ENCODE assay signal across 32 cellular contexts in the genomic region with DNA sequence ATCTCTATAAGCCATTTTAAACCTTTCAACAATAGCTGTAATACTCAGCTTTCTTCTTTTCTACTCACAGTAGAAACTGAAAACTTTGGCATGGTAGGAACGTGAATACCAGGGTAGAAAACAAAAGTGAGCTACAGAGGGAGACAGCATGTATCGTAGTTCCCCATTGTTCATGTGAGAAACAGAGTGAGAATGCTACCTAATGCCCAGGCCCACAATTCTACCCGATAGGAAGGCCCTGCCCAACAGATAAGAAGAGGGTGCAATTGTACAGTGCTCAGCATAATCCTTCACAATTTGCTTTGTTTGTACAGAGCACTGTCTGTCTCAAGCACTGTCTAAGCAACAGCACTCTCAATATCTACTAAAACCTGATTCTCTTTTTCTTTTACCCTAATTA.
DNase-seq lines count a peak whose midpoint lies in the region; ATAC-seq, FAIRE-seq and TF ChIP-seq lines count a peak whose summit lies in the region.
"Had no signal": no experiment of that assay in that cellular context is flagged by ENCODE, and none has a peak within 500 bp of the region (broad histone marks: within the 10 kb centered on the region; RNA-seq: fewer than 3 reads in every experiment).

No MANE protein-coding gene starts in this region.

- peak overlapping the region; percentile 2 for H4K91ac ChIP-seq in H1 (replicated peaks; ENCODE audit: insufficient read length, low read length)

- H3K4me2 ChIP-seq in H1 (ENCODE audit: insufficient read depth in 1 of 2, low read depth in 2 of 2, low read length in 2 of 2) (peak overlapping the region; percentile 9 to 77; a peak in 2 of 4 replicates), osteoblast (ENCODE audit: insufficient read depth, low read length) (no peak overlapping the region)
- H3K4me2 ChIP-seq: BLaER1 had no signal

- H3K4me1 ChIP-seq in H1 (replicated peaks in 1 of 4; ENCODE audit: control insufficient read depth in 3 of 4, insufficient read depth in 4 of 4, low read length in 3 of 4), result peaks cover 0 to 7% (median 0%) of the 10 kb centered on the region in 4 experiments; a peak in 1 of 7 replicates
- H3K4me1 ChIP-seq in osteoblast (ENCODE audit: insufficient read depth, low read length), result no peaks in the 10 kb centered on the region
- H3K4me1 ChIP-seq: BLaER1, tibial artery had no signal

- H3K27ac ChIP-seq in H1 (ENCODE audit: low read depth, low read length) (no peak overlapping the region; the same call in 1 of the 2 replicates), osteoblast (ENCODE audit: low read depth, low read length) (no peak overlapping the region)
- H3K27ac ChIP-seq: BLaER1, RWPE1, skin epidermis, tibial artery had no signal

- H3K27me3 ChIP-seq in H1 (replicated peaks in 1 of 4; ENCODE audit: control insufficient read depth in 3 of 4, extremely low read depth in 1 of 4, insufficient read depth in 3 of 4, low read length in 3 of 4) (no peaks in the 10 kb centered on the region), osteoblast (ENCODE audit: insufficient read depth, low read length) (no peaks in the 10 kb centered on the region)
- H3K27me3 ChIP-seq: BLaER1, tibial artery had no signal

- peak overlapping the region; percentile 72; the same call in 1 of the 2 replicates for H2BK5ac ChIP-seq in H1 (ENCODE audit: low read depth, low read length)

- no peaks in the 10 kb centered on the region for H3K36me3 Mint-ChIP-seq in activated CD4-positive, alpha-beta T cell treated with anti-CD3 and anti-CD28 coated beads, Interleukin-2, amount 10 ng/mL, durations not matched to agents 7 days and 5 days (ENCODE audit: low read depth)

- H3K4me3 Mint-ChIP-seq in activated CD4-positive, alpha-beta T cell treated with anti-CD3 and anti-CD28 coated beads, Interleukin-2, amount 10 ng/mL, durations not matched to agents 7 days and 5 days, result no peak overlapping the region
- H3K4me3 Mint-ChIP-seq: activated T-helper 17 cell treated with anti-CD3 and anti-CD28 coated beads, Interleukin-2, amount 50 U/mL, for 72 hours; stimulated activated naive CD8-positive, alpha-beta T cell treated with anti-CD3 and anti-CD28 coated beads, Interleukin-15, amount 100 ng/mL, for 72 hours had no signal

- H3K14ac ChIP-seq in H1 (ENCODE audit: insufficient read length), result no peak overlapping the region

- no peak overlapping the region for H2AFZ ChIP-seq in H1 (ENCODE audit: low read length)
- peak overlapping the region; percentile 35 for H2AFZ ChIP-seq in osteoblast (ENCODE audit: low read length)

- no peak for ATAC-seq in HG03025 (IDR thresholded peaks at IDR 0.05; ENCODE audit: low FRiP score, unreplicated experiment)
- ATAC-seq: activated T-helper 17 cell treated with anti-CD3 and anti-CD28 coated beads, Interleukin-2, amount 50 U/mL, for 72 hours; left cardiac atrium; stimulated activated naive CD8-positive, alpha-beta T cell treated with anti-CD3 and anti-CD28 coated beads, Interleukin-15, amount 100 ng/mL, for 72 hours had no signal

- H3K56ac ChIP-seq in H1 (replicated peaks; ENCODE audit: insufficient read length, low read depth, low read length), result no peak overlapping the region

- peak overlapping the region; percentile 37 for H2BK20ac ChIP-seq in H1 (ENCODE audit: low read length)

- H2BK12ac ChIP-seq in H1 (ENCODE audit: low read depth, low read length), result peak overlapping the region; percentile 56; the same call in 1 of the 2 replicates

- POLR2A ChIA-PET in H1 (lab: Charles Lee; ENCODE audit: partially characterized antibody), result interaction anchor here (0.8 to 0.9 kb wide), 3 partner anchors 45 to 319 kb away, joined by 3 to 4 read pairs (median 3); no protein-coding TSS in a partner anchor
- POLR2A ChIA-PET in activated CD4-positive, alpha-beta T cell treated with anti-CD3 and anti-CD28 coated beads, Interleukin-2, amount 10 ng/mL, durations not matched to agents 7 days and 5 days (lab: Charles Lee), result no interaction called here

- no peak overlapping the region for H3K4ac ChIP-seq in H1 (replicated peaks; ENCODE audit: insufficient read length, low read depth, low read length)

- CTCF ChIA-PET in H1 (lab: Charles Lee; ENCODE audit: partially characterized antibody), result interaction anchor here (0.9 kb wide), 1 partner anchor 105 kb away, joined by 3 read pairs; no protein-coding TSS in a partner anchor
- CTCF ChIA-PET in activated CD4-positive, alpha-beta T cell treated with anti-CD3 and anti-CD28 coated beads, Interleukin-2, amount 10 ng/mL, durations not matched to agents 7 days and 5 days (lab: Charles Lee), result no interaction called here

- no peak overlapping the region for H2BK15ac ChIP-seq in H1 (ENCODE audit: low read length)

- H3K36me3 ChIP-seq in H1 (ENCODE audit: control insufficient read depth in 2 of 4, insufficient read depth in 4 of 4, low read length in 3 of 4) (no peaks in the 10 kb centered on the region), osteoblast (ENCODE audit: insufficient read depth, low read length) (no peaks in the 10 kb centered on the region)
- H3K36me3 ChIP-seq: BLaER1, tibial artery had no signal

- H3K9ac ChIP-seq in H1 (replicated peaks in 1 of 4; ENCODE audit: extremely low read depth in 1 of 4, low read depth in 3 of 4, low read length in 3 of 4), result no peak overlapping the region
- H3K9ac ChIP-seq: BLaER1 had no signal

- H4K8ac ChIP-seq in H1 (ENCODE audit: extremely low read depth, insufficient read depth, low read length), result no peak overlapping the region

- no peak overlapping the region for H3K23ac ChIP-seq in H1 (ENCODE audit: insufficient read length)

- DNase-seq in ELF-1 (ENCODE audit: low read depth, low spot score) (peak; percentile 14), HuH-7.5 (ENCODE audit: low spot score) (peak; percentile 1), H1 (ENCODE audit: low read depth in 1 of 2, low spot score in 2 of 2) (no peak), osteoblast (ENCODE audit: insufficient read length, low spot score, missing footprints) (peak; percentile 53), GOT3 (lab: John Stamatoyannopoulos, UW) (no peak), GM20000 (ENCODE audit: low spot score) (no peak)
- DNase-seq in activated CD4-positive, alpha-beta T cell treated with anti-CD3 and anti-CD28 coated beads, Interleukin-2, amount 10 ng/mL, durations not matched to agents 7 days and 5 days, result no peak
- DNase-seq: activated CD4-positive, alpha-beta T cell treated with anti-CD3 and anti-CD28 coated beads, Interleukin-2, amount 50 U/mL, for 48 hours; activated CD4-positive, CD25-positive, alpha-beta regulatory T cell; activated CD8-positive, alpha-beta memory T cell treated with anti-CD3 and anti-CD28 coated beads, Interleukin-2, amount 50 U/mL, for 48 hours; activated naive CD4-positive, alpha-beta T cell treated with anti-CD3 and anti-CD28 coated beads, Interleukin-2, amount 50 U/mL, for 16 hours; amygdala; DMS53; effector memory CD4-positive, alpha-beta T cell; erythroblast; foreskin fibroblast; GDM1; head of caudate nucleus; left cardiac atrium; mammary epithelial cell; NCI-H1105; NCI-H1930; stimulated activated naive CD8-positive, alpha-beta T cell treated with anti-CD3 and anti-CD28 coated beads, Interleukin-15, amount 100 ng/mL, for 72 hours; T-helper 1 cell; tibial artery had no signal

- H3K27ac Mint-ChIP-seq in activated CD4-positive, alpha-beta T cell treated with anti-CD3 and anti-CD28 coated beads, Interleukin-2, amount 10 ng/mL, durations not matched to agents 7 days and 5 days, result no peak overlapping the region
- H3K27ac Mint-ChIP-seq: activated T-helper 17 cell treated with anti-CD3 and anti-CD28 coated beads, Interleukin-2, amount 50 U/mL, for 72 hours; stimulated activated naive CD8-positive, alpha-beta T cell treated with anti-CD3 and anti-CD28 coated beads, Interleukin-15, amount 100 ng/mL, for 72 hours had no signal

- TF ChIP-seq CTCF in H1 (IDR thresholded peaks at IDR 0.05; ENCODE audit: control extremely low read depth in 1 of 3, insufficient read depth in 1 of 3, low read depth in 1 of 3, low read length in 3 of 3), result no peak
- no peak for TF ChIP-seq CTCF in osteoblast (IDR thresholded peaks at IDR 0.05; ENCODE audit: extremely low read depth, low read depth, low read length)
- TF ChIP-seq CTCF in GM20000 (IDR thresholded peaks at IDR 0.05; ENCODE audit: extremely low read depth, missing control alignments), result no peak

- no peak for TF ChIP-seq EP300 in H1 (IDR thresholded peaks at IDR 0.05; ENCODE audit: borderline replicate concordance in 1 of 2, low read depth in 2 of 2, low read length in 2 of 2)

- H3K18ac ChIP-seq in H1 (ENCODE audit: extremely low read depth, low read length), result peak overlapping the region; percentile 34; the same call in 1 of the 2 replicates

- no peaks in the 10 kb centered on the region for H3K79me2 ChIP-seq in H1 (ENCODE audit: control insufficient read depth in 1 of 2, insufficient read depth in 2 of 2, low read length in 2 of 2)
- no peaks in the 10 kb centered on the region for H3K79me2 ChIP-seq in osteoblast (ENCODE audit: insufficient read depth, low read length)

- no peaks in the 10 kb centered on the region for H3K79me1 ChIP-seq in H1 (ENCODE audit: low read depth, low read length)

- WGBS in H1 (ENCODE audit: extremely low coverage in 1 of 2, insufficient coverage in 1 of 2, insufficient read length in 1 of 2, insufficient replicate concordance in 2 of 2, low coverage in 1 of 2, low lambda C conversion rate in 2 of 2, missing lambda C conversion rate in 1 of 2), 2 experiments, result 68% methylated on average over 3 of the region's 3 CpGs; no CpG with 5 or more reads in 1 of the 2 experiments

- no peak for FAIRE-seq in H1 (lab: Jason Lieb, UNC)
- FAIRE-seq: bronchial epithelial cell, colon had no signal

- H2BK120ac ChIP-seq in H1 (replicated peaks; ENCODE audit: low read depth, low read length), result no peak overlapping the region

- H3K9me3 ChIP-seq in H1 (ENCODE audit: insufficient read depth in 2 of 2, low read depth in 1 of 2, low read length in 1 of 2) (no peaks in the 10 kb centered on the region; a peak in 1 of 4 replicates), osteoblast (ENCODE audit: low read depth, low read length) (no peaks in the 10 kb centered on the region)
- H3K9me3 ChIP-seq: BLaER1, tibial artery had no signal

- no peak for TF ChIP-seq POLR2A in H1 (IDR thresholded peaks at IDR 0.05; ENCODE audit: control extremely low read depth in 1 of 2, low read depth in 2 of 2, low read length in 2 of 2)

- H3K4me1 Mint-ChIP-seq in activated CD4-positive, alpha-beta T cell treated with anti-CD3 and anti-CD28 coated beads, Interleukin-2, amount 10 ng/mL, durations not matched to agents 7 days and 5 days, result no peaks in the 10 kb centered on the region
- H3K4me1 Mint-ChIP-seq: activated T-helper 17 cell treated with anti-CD3 and anti-CD28 coated beads, Interleukin-2, amount 50 U/mL, for 72 hours; stimulated activated naive CD8-positive, alpha-beta T cell treated with anti-CD3 and anti-CD28 coated beads, Interleukin-15, amount 100 ng/mL, for 72 hours had no signal

- H3K4me3 ChIP-seq in H1 (ENCODE audit: extremely low read depth in 1 of 4, insufficient read depth in 2 of 4, low read depth in 3 of 4, low read length in 4 of 4), result peak overlapping the region in 2 of 4 experiments; percentile 16 to 44; a peak in 2 of 8 replicates
- no peak overlapping the region for H3K4me3 ChIP-seq in osteoblast (ENCODE audit: insufficient read depth, low read length)
- H3K4me3 ChIP-seq: BLaER1, skin epidermis, tibial artery had no signal

- H4K20me1 ChIP-seq in H1 (replicated peaks in 1 of 2; ENCODE audit: control insufficient read depth in 1 of 2, insufficient read depth in 2 of 2, low read length in 2 of 2), result no peaks in the 10 kb centered on the region
- H4K20me1 ChIP-seq in osteoblast (ENCODE audit: insufficient read depth, low read length), result no peaks in the 10 kb centered on the region
- H4K20me1 ChIP-seq: BLaER1 had no signal

- H3K9me3 Mint-ChIP-seq in activated CD4-positive, alpha-beta T cell treated with anti-CD3 and anti-CD28 coated beads, Interleukin-2, amount 10 ng/mL, durations not matched to agents 7 days and 5 days, result no peaks in the 10 kb centered on the region
- H3K9me3 Mint-ChIP-seq: activated T-helper 17 cell treated with anti-CD3 and anti-CD28 coated beads, Interleukin-2, amount 50 U/mL, for 72 hours; stimulated activated naive CD8-positive, alpha-beta T cell treated with anti-CD3 and anti-CD28 coated beads, Interleukin-15, amount 100 ng/mL, for 72 hours had no signal

- H2AK5ac ChIP-seq in H1 (ENCODE audit: low read depth, low read length), result peak overlapping the region; percentile 29; the same call in 1 of the 2 replicates

- no peaks in the 10 kb centered on the region for H3K27me3 Mint-ChIP-seq in activated CD4-positive, alpha-beta T cell treated with anti-CD3 and anti-CD28 coated beads, Interleukin-2, amount 10 ng/mL, durations not matched to agents 7 days and 5 days

- no peaks in the 10 kb centered on the region for H3K23me2 ChIP-seq in H1 (ENCODE audit: low read depth, low read length)

- H4K5ac ChIP-seq in H1 (ENCODE audit: insufficient read length, low read depth, low read length), result peak overlapping the region; percentile 15

- no peak for TF ChIP-seq RAD21 in H1 (IDR thresholded peaks at IDR 0.05 in 1 of 2, conservative IDR thresholded peaks at IDR 0.05 in 1 of 2; ENCODE audit: low read depth in 2 of 2, low read length in 2 of 2)

Comparison
In these comparisons a context has a peak if more than half of its experiments do, and no peak if none do; other contexts are left out.
1. DNase-seq: peak in ELF-1 (single experiment), HuH-7.5 (single experiment) and osteoblast (single experiment); none in H1 (0 of 2), GOT3 (single experiment), GM20000 (single experiment) and activated CD4-positive, alpha-beta T cell treated with anti-CD3 and anti-CD28 coated beads, Interleukin-2, amount 10 ng/mL, durations not matched to agents 7 days and 5 days (single experiment).